Comparison of ENCODE assay signal across 8 cellular contexts in the genomic region with DNA sequence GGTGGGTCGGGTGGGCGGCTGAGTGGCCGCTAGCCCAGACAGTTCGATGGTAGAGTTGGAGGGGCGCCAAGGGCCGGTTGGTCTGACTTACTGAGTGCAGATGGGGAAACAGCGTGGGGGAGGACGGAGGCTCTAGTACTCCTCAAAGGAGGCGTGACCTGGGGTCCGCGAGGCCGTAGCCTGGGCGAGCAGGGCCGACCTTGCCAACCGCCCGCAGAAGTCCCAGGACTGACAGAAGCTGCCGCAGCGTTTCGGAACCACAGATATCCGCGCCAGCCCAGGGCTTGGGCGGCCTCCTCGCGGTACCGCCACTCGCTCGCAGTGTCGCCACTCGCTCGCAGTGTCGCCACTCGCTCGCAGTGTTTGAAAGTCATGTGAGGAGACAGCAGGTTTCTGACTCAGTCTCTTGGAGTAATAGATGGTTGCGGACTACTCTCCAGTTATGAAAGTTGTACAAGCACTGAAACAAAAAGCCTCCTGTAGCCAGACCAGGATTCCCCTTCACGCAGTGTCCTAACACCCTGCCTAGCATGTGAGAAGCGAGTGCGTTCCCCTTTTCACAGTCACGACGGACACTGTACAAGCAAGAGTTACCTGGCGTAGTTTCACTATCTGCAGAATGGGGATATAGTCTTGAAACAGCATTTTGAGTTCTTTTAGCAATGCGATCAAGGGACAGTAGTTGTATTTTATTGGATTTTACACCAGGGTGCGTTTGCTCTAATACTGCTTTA. TPM values are rescaled to one million over a fixed set of nuclear protein-coding genes. Genes with fewer than 3 reads are reported as not detected.
DNase-seq lines count a peak whose midpoint lies in the region; ATAC-seq and TF ChIP-seq lines count a peak whose summit lies in the region.

No MANE protein-coding gene starts in this region.

- peaks cover 28% of the 10 kb centered on the region for H3K4me1 ChIP-seq in DND-41 (ENCODE audit: insufficient read depth, low read length)
- peaks cover 12% of the 10 kb centered on the region for H3K4me1 ChIP-seq in HUES64 (ENCODE audit: insufficient read depth, low read length)
- no peaks in the 10 kb centered on the region for H3K4me1 ChIP-seq in urinary bladder (ENCODE audit: insufficient read depth)

- 5% methylated on average over 42 of the region's 42 CpGs for WGBS in HUES64
- 1% methylated on average over 42 of the region's 42 CpGs for WGBS in urinary bladder

- peak; percentile 41 for DNase-seq in DND-41
- peak; percentile 3 for DNase-seq in activated naive CD8-positive, alpha-beta T cell treated with anti-CD3 and anti-CD28 coated beads, Interleukin-2, amount 50 U/mL, for 16 hours (ENCODE audit: low read depth, low spot score)
- DNase-seq in left cardiac atrium, result peak; percentile 72
- DNase-seq in posterior cingulate gyrus, result peak in 9 of 10 donors; percentile 31 to 92 (median 49)

- peak overlapping the region; percentile 67 for H3K9ac ChIP-seq in DND-41 (ENCODE audit: low read depth, low read length)
- no peak overlapping the region for H3K9ac ChIP-seq in HUES64 (ENCODE audit: low read depth, low read length)

- H3K9me3 ChIP-seq in DND-41 (ENCODE audit: insufficient read depth, low read length, severe bottlenecking) (no peaks in the 10 kb centered on the region), HUES64 (ENCODE audit: insufficient read depth, low read depth, low read length) (no peaks in the 10 kb centered on the region)

- H3K27ac ChIP-seq in DND-41 (ENCODE audit: low read length) (peak overlapping the region; percentile 44; the same call in 1 of the 2 replicates), HUES64 (ENCODE audit: low read depth, low read length) (no peak overlapping the region), urinary bladder (ENCODE audit: low read depth) (no peak overlapping the region)

- no peak for TF ChIP-seq CTCF in DND-41 (IDR thresholded peaks at IDR 0.05; ENCODE audit: borderline replicate concordance, extremely low read depth, low read length, poor library complexity, severe bottlenecking)

- peak overlapping the region; percentile 89 for H2AFZ ChIP-seq in DND-41 (ENCODE audit: low read depth, low read length)

- peak overlapping the region; percentile 97 for H3K4me2 ChIP-seq in DND-41 (ENCODE audit: insufficient read depth, low read length)

- peak; percentile 65 for ATAC-seq in DND-41 (ENCODE audit: insufficient read depth, low read depth)
- peak; percentile 64 for ATAC-seq in GM21529 (IDR thresholded peaks at IDR 0.05; ENCODE audit: unreplicated experiment)
- ATAC-seq in SK-N-SH treated with all-trans-retinoic acid at 6 μM for 48 hours, result peak; percentile 80
- ATAC-seq in left cardiac atrium, result peak; percentile 79 to 87

- peaks cover 10% of the 10 kb centered on the region; the same call in 1 of the 2 replicates for H3K79me2 ChIP-seq in DND-41 (ENCODE audit: insufficient read depth, low read length)

- H4K20me1 ChIP-seq in DND-41 (ENCODE audit: insufficient read depth, low read length), result no peaks in the 10 kb centered on the region; the same call in 1 of the 2 replicates

- intact Hi-C loops in left cardiac atrium (cut with DNase I), result no loop called here
- intact Hi-C loops in posterior cingulate gyrus (cut with DNase I), result no loop called here

- peak overlapping the region; percentile 52 to 90; a peak in 3 of 4 replicates for H3K4me3 ChIP-seq in DND-41 (ENCODE audit: low read depth in 1 of 2, low read length in 2 of 2)
- H3K4me3 ChIP-seq in HUES64 (ENCODE audit: low read length), result peak overlapping the region; percentile 98
- peak overlapping the region; percentile 84 for H3K4me3 ChIP-seq in urinary bladder (ENCODE audit: low read depth, low read length)

- H3K36me3 ChIP-seq in DND-41 (ENCODE audit: insufficient read depth, low read length) (no peaks in the 10 kb centered on the region), HUES64 (ENCODE audit: insufficient read depth, low read length) (no peaks in the 10 kb centered on the region), urinary bladder (ENCODE audit: insufficient read depth) (no peaks in the 10 kb centered on the region)

- H3K27me3 ChIP-seq in DND-41 (ENCODE audit: insufficient read depth, low read length, poor library complexity) (peaks cover 14% of the 10 kb centered on the region), HUES64 (ENCODE audit: insufficient read depth, low read length) (peaks cover 53% of the 10 kb centered on the region)

TF ChIP-seq in SK-N-SH treated with all-trans-retinoic acid at 6 μM for 48 hours, 23 proteins besides CTCF, POLR2A, EP300 and RAD21:
- TF ChIP-seq, protein P1, sequence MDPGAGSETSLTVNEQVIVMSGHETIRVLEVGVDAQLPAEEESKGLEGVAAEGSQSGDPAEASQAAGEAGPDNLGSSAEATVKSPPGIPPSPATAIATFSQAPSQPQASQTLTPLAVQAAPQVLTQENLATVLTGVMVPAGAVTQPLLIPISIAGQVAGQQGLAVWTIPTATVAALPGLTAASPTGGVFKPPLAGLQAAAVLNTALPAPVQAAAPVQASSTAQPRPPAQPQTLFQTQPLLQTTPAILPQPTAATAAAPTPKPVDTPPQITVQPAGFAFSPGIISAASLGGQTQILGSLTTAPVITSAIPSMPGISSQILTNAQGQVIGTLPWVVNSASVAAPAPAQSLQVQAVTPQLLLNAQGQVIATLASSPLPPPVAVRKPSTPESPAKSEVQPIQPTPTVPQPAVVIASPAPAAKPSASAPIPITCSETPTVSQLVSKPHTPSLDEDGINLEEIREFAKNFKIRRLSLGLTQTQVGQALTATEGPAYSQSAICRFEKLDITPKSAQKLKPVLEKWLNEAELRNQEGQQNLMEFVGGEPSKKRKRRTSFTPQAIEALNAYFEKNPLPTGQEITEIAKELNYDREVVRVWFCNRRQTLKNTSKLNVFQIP (CRISPR knock-in tag; IDR thresholded peaks at IDR 0.05; ENCODE audit: borderline replicate concordance, low read depth), result no peak
- TF ChIP-seq CSDC2 (CRISPR knock-in tag; IDR thresholded peaks at IDR 0.05), result no peak
- no peak for TF ChIP-seq ZNF565 (CRISPR knock-in tag; conservative IDR thresholded peaks at IDR 0.05; ENCODE audit: low read depth)
- TF ChIP-seq ZFP30 (CRISPR knock-in tag; IDR thresholded peaks at IDR 0.05), result no peak
- TF ChIP-seq OSR1 (CRISPR knock-in tag; IDR thresholded peaks at IDR 0.05), result no peak
- no peak for TF ChIP-seq ARNTL (CRISPR knock-in tag; IDR thresholded peaks at IDR 0.05; ENCODE audit: borderline replicate concordance, low read depth)
- no peak for TF ChIP-seq ZFP3 (CRISPR knock-in tag; IDR thresholded peaks at IDR 0.05)
- no peak for TF ChIP-seq BACH2 (CRISPR knock-in tag; IDR thresholded peaks at IDR 0.05; ENCODE audit: borderline replicate concordance)
- no peak for TF ChIP-seq ISL1 (CRISPR knock-in tag; IDR thresholded peaks at IDR 0.05)
- TF ChIP-seq, protein P2, sequence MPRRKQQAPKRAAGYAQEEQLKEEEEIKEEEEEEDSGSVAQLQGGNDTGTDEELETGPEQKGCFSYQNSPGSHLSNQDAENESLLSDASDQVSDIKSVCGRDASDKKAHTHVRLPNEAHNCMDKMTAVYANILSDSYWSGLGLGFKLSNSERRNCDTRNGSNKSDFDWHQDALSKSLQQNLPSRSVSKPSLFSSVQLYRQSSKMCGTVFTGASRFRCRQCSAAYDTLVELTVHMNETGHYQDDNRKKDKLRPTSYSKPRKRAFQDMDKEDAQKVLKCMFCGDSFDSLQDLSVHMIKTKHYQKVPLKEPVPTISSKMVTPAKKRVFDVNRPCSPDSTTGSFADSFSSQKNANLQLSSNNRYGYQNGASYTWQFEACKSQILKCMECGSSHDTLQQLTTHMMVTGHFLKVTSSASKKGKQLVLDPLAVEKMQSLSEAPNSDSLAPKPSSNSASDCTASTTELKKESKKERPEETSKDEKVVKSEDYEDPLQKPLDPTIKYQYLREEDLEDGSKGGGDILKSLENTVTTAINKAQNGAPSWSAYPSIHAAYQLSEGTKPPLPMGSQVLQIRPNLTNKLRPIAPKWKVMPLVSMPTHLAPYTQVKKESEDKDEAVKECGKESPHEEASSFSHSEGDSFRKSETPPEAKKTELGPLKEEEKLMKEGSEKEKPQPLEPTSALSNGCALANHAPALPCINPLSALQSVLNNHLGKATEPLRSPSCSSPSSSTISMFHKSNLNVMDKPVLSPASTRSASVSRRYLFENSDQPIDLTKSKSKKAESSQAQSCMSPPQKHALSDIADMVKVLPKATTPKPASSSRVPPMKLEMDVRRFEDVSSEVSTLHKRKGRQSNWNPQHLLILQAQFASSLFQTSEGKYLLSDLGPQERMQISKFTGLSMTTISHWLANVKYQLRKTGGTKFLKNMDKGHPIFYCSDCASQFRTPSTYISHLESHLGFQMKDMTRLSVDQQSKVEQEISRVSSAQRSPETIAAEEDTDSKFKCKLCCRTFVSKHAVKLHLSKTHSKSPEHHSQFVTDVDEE (CRISPR knock-in tag; IDR thresholded peaks at IDR 0.05), result no peak
- no peak for TF ChIP-seq RARB (CRISPR knock-in tag; IDR thresholded peaks at IDR 0.05)
- TF ChIP-seq, protein P3, sequence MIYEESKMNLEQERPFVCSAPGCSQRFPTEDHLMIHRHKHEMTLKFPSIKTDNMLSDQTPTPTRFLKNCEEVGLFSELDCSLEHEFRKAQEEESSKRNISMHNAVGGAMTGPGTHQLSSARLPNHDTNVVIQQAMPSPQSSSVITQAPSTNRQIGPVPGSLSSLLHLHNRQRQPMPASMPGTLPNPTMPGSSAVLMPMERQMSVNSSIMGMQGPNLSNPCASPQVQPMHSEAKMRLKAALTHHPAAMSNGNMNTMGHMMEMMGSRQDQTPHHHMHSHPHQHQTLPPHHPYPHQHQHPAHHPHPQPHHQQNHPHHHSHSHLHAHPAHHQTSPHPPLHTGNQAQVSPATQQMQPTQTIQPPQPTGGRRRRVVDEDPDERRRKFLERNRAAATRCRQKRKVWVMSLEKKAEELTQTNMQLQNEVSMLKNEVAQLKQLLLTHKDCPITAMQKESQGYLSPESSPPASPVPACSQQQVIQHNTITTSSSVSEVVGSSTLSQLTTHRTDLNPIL (CRISPR knock-in tag; IDR thresholded peaks at IDR 0.05; ENCODE audit: low read depth), result no peak
- no peak for TF ChIP-seq ZNF70 (CRISPR knock-in tag; IDR thresholded peaks at IDR 0.05)
- TF ChIP-seq GLIS3 (CRISPR knock-in tag; IDR thresholded peaks at IDR 0.05), result no peak
- no peak for TF ChIP-seq ZNF8 (CRISPR knock-in tag; IDR thresholded peaks at IDR 0.05)
- TF ChIP-seq TCF4 (CRISPR knock-in tag; IDR thresholded peaks at IDR 0.05; ENCODE audit: borderline replicate concordance), result no peak

RNA-seq across cellular contexts. Expression of a gene that starts 0.7 kb away (rescaled TPM):
- polyA plus RNA-seq in HUES64 (2013, experiment 1 of 2), result 10.0 TPM
- 10.3 TPM for polyA plus RNA-seq in HUES64 (2013, experiment 2 of 2)
- 10 to 100 TPM; 47.8 to 49.0 TPM for total RNA-seq in left cardiac atrium
- 15.0 TPM for total RNA-seq in urinary bladder
- 9.6 TPM for polyA plus RNA-seq in urinary bladder

RNA-seq across cellular contexts. Expression of a gene that starts 32.8 kb away (rescaled TPM):
- polyA plus RNA-seq in HUES64 (2013, experiment 1 of 2), result 0.85 TPM
- not detected for polyA plus RNA-seq in HUES64 (2013, experiment 2 of 2)
- under 1 TPM in 1 of 2 donors, not detected in 1; 0.50 TPM for total RNA-seq in left cardiac atrium
- total RNA-seq in urinary bladder, result 0.69 TPM
- polyA plus RNA-seq in urinary bladder, result not detected

Comparison
In these comparisons a context has a peak if more than half of its experiments do, and no peak if none do; other contexts are left out.
1. DNase-seq: peak in every context shown above with its lines; median percentile 72 in left cardiac atrium; 49 in posterior cingulate gyrus; 41 in DND-41; 3 in activated naive CD8-positive, alpha-beta T cell treated with anti-CD3 and anti-CD28 coated beads, Interleukin-2, amount 50 U/mL, for 16 hours.